15 cellular contexts compared by ENCODE assay signal in genomic region chr18:26128192-26128591, GRCh38. TPM values are rescaled to one million over a fixed set of nuclear protein-coding genes. Genes with fewer than 3 reads are reported as not detected.
"Had no signal": no experiment of that assay in that cellular context is flagged by ENCODE, and none has a peak within 500 bp of the region (broad histone marks: within the 10 kb centered on the region; RNA-seq: fewer than 3 reads in every experiment).

No MANE protein-coding gene starts in this region.

RNA-seq across cellular contexts. Expression of gene PSMA8, which starts 5.5 kb away (rescaled TPM):
- total RNA-seq: colonic mucosa, dermis microvascular lymphatic vessel endothelial cell, endodermal cell, esophagus mucosa, esophagus squamous epithelium, gastrocnemius medialis, glomerular endothelial cell, kidney epithelial cell, left cardiac atrium, lower leg skin, lower lobe of right lung, lung microvascular endothelial cell, mucosa of gallbladder had no signal
- polyA plus RNA-seq: heart right ventricle, keratinocyte had no signal
